2 cellular contexts compared by ENCODE assay signal in the genomic region with DNA sequence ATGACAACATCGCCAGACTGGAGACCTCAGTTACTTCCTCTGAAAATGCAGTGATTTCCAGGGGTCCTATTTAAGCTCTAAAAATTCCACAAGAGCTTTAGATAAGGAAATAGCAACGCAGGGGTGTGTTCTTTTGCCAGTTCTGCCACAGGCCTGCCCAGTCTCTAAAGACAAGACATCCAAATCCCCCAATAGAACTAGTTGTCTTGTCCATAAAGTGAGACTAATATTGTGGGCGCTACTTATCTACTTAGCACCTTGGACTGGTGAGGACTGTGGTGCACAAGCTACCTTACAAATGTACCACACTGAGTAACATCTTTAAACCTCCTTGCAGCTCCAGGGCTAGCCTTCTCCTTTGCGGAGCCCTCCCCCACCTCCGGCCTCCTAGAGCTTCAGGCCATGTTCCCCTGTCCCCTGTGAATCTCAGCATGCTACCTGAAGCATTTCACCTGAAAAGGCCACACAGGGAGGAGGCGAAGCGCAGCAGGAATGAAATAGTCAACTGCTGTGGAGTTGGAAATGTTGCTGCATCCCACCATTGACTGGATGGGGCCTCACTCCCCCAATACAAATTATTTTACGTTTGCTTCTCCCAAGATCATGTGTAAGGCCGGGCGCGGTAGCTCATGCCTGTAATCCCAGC.
TF ChIP-seq lines count a peak whose summit lies in the region.

No MANE protein-coding gene starts in this region.

TF ChIP-seq in GM23338, 12 proteins besides CTCF, POLR2A, EP300 and RAD21 (continues in another document):
- TF ChIP-seq ZNF114 (CRISPR knock-in tag; IDR thresholded peaks at IDR 0.05): no peak
- peak; percentile 70 for TF ChIP-seq POLR2AphosphoS5 (IDR thresholded peaks at IDR 0.05; ENCODE audit: low read depth)
- TF ChIP-seq, protein P1, sequence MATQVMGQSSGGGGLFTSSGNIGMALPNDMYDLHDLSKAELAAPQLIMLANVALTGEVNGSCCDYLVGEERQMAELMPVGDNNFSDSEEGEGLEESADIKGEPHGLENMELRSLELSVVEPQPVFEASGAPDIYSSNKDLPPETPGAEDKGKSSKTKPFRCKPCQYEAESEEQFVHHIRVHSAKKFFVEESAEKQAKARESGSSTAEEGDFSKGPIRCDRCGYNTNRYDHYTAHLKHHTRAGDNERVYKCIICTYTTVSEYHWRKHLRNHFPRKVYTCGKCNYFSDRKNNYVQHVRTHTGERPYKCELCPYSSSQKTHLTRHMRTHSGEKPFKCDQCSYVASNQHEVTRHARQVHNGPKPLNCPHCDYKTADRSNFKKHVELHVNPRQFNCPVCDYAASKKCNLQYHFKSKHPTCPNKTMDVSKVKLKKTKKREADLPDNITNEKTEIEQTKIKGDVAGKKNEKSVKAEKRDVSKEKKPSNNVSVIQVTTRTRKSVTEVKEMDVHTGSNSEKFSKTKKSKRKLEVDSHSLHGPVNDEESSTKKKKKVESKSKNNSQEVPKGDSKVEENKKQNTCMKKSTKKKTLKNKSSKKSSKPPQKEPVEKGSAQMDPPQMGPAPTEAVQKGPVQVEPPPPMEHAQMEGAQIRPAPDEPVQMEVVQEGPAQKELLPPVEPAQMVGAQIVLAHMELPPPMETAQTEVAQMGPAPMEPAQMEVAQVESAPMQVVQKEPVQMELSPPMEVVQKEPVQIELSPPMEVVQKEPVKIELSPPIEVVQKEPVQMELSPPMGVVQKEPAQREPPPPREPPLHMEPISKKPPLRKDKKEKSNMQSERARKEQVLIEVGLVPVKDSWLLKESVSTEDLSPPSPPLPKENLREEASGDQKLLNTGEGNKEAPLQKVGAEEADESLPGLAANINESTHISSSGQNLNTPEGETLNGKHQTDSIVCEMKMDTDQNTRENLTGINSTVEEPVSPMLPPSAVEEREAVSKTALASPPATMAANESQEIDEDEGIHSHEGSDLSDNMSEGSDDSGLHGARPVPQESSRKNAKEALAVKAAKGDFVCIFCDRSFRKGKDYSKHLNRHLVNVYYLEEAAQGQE (IDR thresholded peaks at IDR 0.05; ENCODE audit: unreplicated experiment): no peak
- 0 out of 2 replicates have a peak, but pooled peaks have one; percentile 2 for TF ChIP-seq CREB1 (CRISPR knock-in tag; IDR thresholded peaks at IDR 0.05; ENCODE audit: low read depth)
- no peak for TF ChIP-seq EZH2 (IDR thresholded peaks at IDR 0.05; ENCODE audit: low read depth, unreplicated experiment)
- TF ChIP-seq, protein P2, sequence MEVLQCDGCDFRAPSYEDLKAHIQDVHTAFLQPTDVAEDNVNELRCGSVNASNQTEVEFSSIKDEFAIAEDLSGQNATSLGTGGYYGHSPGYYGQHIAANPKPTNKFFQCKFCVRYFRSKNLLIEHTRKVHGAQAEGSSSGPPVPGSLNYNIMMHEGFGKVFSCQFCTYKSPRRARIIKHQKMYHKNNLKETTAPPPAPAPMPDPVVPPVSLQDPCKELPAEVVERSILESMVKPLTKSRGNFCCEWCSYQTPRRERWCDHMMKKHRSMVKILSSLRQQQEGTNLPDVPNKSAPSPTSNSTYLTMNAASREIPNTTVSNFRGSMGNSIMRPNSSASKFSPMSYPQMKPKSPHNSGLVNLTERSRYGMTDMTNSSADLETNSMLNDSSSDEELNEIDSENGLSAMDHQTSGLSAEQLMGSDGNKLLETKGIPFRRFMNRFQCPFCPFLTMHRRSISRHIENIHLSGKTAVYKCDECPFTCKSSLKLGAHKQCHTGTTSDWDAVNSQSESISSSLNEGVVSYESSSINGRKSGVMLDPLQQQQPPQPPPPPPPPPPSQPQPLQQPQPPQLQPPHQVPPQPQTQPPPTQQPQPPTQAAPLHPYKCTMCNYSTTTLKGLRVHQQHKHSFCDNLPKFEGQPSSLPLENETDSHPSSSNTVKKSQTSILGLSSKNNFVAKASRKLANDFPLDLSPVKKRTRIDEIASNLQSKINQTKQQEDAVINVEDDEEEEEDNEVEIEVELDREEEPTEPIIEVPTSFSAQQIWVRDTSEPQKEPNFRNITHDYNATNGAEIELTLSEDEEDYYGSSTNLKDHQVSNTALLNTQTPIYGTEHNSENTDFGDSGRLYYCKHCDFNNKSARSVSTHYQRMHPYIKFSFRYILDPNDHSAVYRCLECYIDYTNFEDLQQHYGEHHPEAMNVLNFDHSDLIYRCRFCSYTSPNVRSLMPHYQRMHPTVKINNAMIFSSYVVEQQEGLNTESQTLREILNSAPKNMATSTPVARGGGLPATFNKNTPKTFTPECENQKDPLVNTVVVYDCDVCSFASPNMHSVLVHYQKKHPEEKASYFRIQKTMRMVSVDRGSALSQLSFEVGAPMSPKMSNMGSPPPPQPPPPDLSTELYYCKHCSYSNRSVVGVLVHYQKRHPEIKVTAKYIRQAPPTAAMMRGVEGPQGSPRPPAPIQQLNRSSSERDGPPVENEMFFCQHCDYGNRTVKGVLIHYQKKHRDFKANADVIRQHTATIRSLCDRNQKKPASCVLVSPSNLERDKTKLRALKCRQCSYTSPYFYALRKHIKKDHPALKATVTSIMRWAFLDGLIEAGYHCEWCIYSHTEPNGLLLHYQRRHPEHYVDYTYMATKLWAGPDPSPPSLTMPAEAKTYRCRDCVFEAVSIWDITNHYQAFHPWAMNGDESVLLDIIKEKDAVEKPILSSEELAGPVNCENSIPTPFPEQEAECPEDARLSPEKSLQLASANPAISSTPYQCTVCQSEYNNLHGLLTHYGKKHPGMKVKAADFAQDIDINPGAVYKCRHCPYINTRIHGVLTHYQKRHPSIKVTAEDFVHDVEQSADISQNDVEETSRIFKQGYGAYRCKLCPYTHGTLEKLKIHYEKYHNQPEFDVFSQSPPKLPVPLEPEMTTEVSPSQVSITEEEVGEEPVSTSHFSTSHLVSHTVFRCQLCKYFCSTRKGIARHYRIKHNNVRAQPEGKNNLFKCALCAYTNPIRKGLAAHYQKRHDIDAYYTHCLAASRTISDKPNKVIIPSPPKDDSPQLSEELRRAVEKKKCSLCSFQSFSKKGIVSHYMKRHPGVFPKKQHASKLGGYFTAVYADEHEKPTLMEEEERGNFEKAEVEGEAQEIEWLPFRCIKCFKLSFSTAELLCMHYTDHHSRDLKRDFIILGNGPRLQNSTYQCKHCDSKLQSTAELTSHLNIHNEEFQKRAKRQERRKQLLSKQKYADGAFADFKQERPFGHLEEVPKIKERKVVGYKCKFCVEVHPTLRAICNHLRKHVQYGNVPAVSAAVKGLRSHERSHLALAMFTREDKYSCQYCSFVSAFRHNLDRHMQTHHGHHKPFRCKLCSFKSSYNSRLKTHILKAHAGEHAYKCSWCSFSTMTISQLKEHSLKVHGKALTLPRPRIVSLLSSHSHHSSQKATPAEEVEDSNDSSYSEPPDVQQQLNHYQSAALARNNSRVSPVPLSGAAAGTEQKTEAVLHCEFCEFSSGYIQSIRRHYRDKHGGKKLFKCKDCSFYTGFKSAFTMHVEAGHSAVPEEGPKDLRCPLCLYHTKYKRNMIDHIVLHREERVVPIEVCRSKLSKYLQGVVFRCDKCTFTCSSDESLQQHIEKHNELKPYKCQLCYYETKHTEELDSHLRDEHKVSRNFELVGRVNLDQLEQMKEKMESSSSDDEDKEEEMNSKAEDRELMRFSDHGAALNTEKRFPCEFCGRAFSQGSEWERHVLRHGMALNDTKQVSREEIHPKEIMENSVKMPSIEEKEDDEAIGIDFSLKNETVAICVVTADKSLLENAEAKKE (CRISPR knock-in tag; IDR thresholded peaks at IDR 0.05): peak; percentile 65; the same call in 1 of the 2 replicates
- TF ChIP-seq JUNB (IDR thresholded peaks at IDR 0.05; ENCODE audit: unreplicated experiment): no peak
- TF ChIP-seq STAT1 (IDR thresholded peaks at IDR 0.05; ENCODE audit: unreplicated experiment): no peak

TF ChIP-seq in H1, 55 proteins besides CTCF, POLR2A, EP300 and RAD21 (continues in another document):
- no peak for TF ChIP-seq KDM1A (IDR thresholded peaks at IDR 0.05; ENCODE audit: borderline replicate concordance, low read length)
- no peak for TF ChIP-seq CREB1 (IDR thresholded peaks at IDR 0.05)
- no peak for TF ChIP-seq TCF12 (IDR thresholded peaks at IDR 0.05; ENCODE audit: low read depth, low read length)
- peak; percentile 38; the same call in 1 of the 2 replicates for TF ChIP-seq TBP (IDR thresholded peaks at IDR 0.05; ENCODE audit: low read depth, low read length)
- TF ChIP-seq CBX8 (IDR thresholded peaks at IDR 0.05; ENCODE audit: borderline replicate concordance, low read depth, low read length): no peak
- TF ChIP-seq YY1 (IDR thresholded peaks at IDR 0.05; ENCODE audit: low read depth, low read length): no peak
- TF ChIP-seq CHD1 (IDR thresholded peaks at IDR 0.05; ENCODE audit: low read depth, low read length): no peak
- TF ChIP-seq, protein P3, sequence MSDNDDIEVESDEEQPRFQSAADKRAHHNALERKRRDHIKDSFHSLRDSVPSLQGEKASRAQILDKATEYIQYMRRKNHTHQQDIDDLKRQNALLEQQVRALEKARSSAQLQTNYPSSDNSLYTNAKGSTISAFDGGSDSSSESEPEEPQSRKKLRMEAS (IDR thresholded peaks at IDR 0.05): peak; percentile 46; the same call in 1 of the 2 replicates
- peak; percentile 78 for TF ChIP-seq TAF7 (optimal IDR thresholded peaks at IDR 0.05; ENCODE audit: borderline replicate concordance, low read depth, low read length)
- 0 out of 4 replicates have a peak, but pooled peaks of 1 of the 2 experiments have one; percentile 42 for TF ChIP-seq SIN3A (conservative IDR thresholded peaks at IDR 0.05 in 1 of 2, IDR thresholded peaks at IDR 0.05 in 1 of 2; ENCODE audit: low read depth in 1 of 2, low read length in 2 of 2)
- no peak for TF ChIP-seq SIRT6 (IDR thresholded peaks at IDR 0.05; ENCODE audit: low read length)
- TF ChIP-seq, protein P4, sequence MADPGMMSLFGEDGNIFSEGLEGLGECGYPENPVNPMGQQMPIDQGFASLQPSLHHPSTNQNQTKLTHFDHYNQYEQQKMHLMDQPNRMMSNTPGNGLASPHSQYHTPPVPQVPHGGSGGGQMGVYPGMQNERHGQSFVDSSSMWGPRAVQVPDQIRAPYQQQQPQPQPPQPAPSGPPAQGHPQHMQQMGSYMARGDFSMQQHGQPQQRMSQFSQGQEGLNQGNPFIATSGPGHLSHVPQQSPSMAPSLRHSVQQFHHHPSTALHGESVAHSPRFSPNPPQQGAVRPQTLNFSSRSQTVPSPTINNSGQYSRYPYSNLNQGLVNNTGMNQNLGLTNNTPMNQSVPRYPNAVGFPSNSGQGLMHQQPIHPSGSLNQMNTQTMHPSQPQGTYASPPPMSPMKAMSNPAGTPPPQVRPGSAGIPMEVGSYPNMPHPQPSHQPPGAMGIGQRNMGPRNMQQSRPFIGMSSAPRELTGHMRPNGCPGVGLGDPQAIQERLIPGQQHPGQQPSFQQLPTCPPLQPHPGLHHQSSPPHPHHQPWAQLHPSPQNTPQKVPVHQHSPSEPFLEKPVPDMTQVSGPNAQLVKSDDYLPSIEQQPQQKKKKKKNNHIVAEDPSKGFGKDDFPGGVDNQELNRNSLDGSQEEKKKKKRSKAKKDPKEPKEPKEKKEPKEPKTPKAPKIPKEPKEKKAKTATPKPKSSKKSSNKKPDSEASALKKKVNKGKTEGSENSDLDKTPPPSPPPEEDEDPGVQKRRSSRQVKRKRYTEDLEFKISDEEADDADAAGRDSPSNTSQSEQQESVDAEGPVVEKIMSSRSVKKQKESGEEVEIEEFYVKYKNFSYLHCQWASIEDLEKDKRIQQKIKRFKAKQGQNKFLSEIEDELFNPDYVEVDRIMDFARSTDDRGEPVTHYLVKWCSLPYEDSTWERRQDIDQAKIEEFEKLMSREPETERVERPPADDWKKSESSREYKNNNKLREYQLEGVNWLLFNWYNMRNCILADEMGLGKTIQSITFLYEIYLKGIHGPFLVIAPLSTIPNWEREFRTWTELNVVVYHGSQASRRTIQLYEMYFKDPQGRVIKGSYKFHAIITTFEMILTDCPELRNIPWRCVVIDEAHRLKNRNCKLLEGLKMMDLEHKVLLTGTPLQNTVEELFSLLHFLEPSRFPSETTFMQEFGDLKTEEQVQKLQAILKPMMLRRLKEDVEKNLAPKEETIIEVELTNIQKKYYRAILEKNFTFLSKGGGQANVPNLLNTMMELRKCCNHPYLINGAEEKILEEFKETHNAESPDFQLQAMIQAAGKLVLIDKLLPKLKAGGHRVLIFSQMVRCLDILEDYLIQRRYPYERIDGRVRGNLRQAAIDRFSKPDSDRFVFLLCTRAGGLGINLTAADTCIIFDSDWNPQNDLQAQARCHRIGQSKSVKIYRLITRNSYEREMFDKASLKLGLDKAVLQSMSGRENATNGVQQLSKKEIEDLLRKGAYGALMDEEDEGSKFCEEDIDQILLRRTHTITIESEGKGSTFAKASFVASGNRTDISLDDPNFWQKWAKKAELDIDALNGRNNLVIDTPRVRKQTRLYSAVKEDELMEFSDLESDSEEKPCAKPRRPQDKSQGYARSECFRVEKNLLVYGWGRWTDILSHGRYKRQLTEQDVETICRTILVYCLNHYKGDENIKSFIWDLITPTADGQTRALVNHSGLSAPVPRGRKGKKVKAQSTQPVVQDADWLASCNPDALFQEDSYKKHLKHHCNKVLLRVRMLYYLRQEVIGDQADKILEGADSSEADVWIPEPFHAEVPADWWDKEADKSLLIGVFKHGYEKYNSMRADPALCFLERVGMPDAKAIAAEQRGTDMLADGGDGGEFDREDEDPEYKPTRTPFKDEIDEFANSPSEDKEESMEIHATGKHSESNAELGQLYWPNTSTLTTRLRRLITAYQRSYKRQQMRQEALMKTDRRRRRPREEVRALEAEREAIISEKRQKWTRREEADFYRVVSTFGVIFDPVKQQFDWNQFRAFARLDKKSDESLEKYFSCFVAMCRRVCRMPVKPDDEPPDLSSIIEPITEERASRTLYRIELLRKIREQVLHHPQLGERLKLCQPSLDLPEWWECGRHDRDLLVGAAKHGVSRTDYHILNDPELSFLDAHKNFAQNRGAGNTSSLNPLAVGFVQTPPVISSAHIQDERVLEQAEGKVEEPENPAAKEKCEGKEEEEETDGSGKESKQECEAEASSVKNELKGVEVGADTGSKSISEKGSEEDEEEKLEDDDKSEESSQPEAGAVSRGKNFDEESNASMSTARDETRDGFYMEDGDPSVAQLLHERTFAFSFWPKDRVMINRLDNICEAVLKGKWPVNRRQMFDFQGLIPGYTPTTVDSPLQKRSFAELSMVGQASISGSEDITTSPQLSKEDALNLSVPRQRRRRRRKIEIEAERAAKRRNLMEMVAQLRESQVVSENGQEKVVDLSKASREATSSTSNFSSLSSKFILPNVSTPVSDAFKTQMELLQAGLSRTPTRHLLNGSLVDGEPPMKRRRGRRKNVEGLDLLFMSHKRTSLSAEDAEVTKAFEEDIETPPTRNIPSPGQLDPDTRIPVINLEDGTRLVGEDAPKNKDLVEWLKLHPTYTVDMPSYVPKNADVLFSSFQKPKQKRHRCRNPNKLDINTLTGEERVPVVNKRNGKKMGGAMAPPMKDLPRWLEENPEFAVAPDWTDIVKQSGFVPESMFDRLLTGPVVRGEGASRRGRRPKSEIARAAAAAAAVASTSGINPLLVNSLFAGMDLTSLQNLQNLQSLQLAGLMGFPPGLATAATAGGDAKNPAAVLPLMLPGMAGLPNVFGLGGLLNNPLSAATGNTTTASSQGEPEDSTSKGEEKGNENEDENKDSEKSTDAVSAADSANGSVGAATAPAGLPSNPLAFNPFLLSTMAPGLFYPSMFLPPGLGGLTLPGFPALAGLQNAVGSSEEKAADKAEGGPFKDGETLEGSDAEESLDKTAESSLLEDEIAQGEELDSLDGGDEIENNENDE (IDR thresholded peaks at IDR 0.05; ENCODE audit: insufficient replicate concordance, low read length): no peak
- TF ChIP-seq HDAC2 (IDR thresholded peaks at IDR 0.05; ENCODE audit: borderline replicate concordance in 1 of 2, low read depth in 2 of 2, low read length in 2 of 2): peak; percentile 13 to 65; a peak in 2 of 4 replicates
- no peak for TF ChIP-seq TEAD4 (IDR thresholded peaks at IDR 0.05; ENCODE audit: low read depth, low read length)
- TF ChIP-seq NANOG (IDR thresholded peaks at IDR 0.05; ENCODE audit: insufficient read depth, low read depth, low read length, poor library complexity, severe bottlenecking): peak; percentile 50
- no peak for TF ChIP-seq SUZ12 (IDR thresholded peaks at IDR 0.05; ENCODE audit: low read length)
- TF ChIP-seq ASH2L (IDR thresholded peaks at IDR 0.05; ENCODE audit: low read length): no peak
- TF ChIP-seq EGR1 (IDR thresholded peaks at IDR 0.05; ENCODE audit: borderline replicate concordance, low read depth, low read length): no peak
- TF ChIP-seq BRCA1 (IDR thresholded peaks at IDR 0.05; ENCODE audit: low read depth, low read length): no peak
- peak; percentile 61; the same call in 1 of the 2 replicates for TF ChIP-seq POLR2AphosphoS5 (IDR thresholded peaks at IDR 0.05; ENCODE audit: low read depth, low read length)
- no peak for TF ChIP-seq RFX5 (IDR thresholded peaks at IDR 0.05; ENCODE audit: borderline replicate concordance, low read depth, low read length)
- TF ChIP-seq BCL11A (IDR thresholded peaks at IDR 0.05; ENCODE audit: low read depth in 2 of 2, low read length in 2 of 2): no peak
